9 cellular contexts compared by ENCODE assay signal in the genomic region with DNA sequence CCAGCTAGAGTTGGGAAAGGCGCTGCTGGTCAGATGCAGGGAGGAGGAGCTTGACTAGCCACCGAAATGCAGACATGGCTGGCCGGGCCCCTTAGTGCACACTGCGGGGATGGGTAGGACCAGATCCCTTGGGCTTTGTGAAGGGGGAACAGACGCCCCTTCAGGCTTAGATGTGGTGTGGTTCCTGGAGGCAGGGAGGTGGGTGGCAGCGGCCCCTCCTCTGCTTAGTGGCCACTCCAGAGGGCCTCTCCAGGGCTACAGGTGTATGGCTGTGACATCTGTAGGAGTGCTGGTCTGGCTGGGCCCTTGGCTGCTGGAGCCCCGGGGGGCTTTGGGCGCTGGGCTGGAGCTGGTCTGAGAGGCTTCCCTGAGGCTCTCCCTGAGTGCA. TPM values are rescaled to one million over a fixed set of nuclear protein-coding genes. Genes with fewer than 3 reads are reported as not detected.
DNase-seq lines count a peak whose midpoint lies in the region; ATAC-seq, FAIRE-seq and TF ChIP-seq lines count a peak whose summit lies in the region.
"Had no signal": no experiment of that assay in that cellular context is flagged by ENCODE, and none has a peak within 500 bp of the region (broad histone marks: within the 10 kb centered on the region; RNA-seq: fewer than 3 reads in every experiment).

No MANE protein-coding gene starts in this region.

- H3K4me1 ChIP-seq in DND-41 (ENCODE audit: insufficient read depth, low read length) = peaks cover 62% of the 10 kb centered on the region
- H3K4me1 ChIP-seq in HUES48 (ENCODE audit: control insufficient read depth, insufficient read depth, low read length) = peaks cover 19% of the 10 kb centered on the region
- H3K4me1 ChIP-seq in neural progenitor cell = peaks cover 24% of the 10 kb centered on the region

- ATAC-seq in DND-41 (ENCODE audit: insufficient read depth, low read depth) = peak; percentile 38
- peak in 1 of 2 donors; percentile 5 for ATAC-seq in activated naive CD4-positive, alpha-beta T cell treated with anti-CD3 and anti-CD28 coated beads, Interleukin-2, amount 50 U/mL, for 72 hours

- H3K9me3 ChIP-seq in DND-41 (ENCODE audit: insufficient read depth, low read length, severe bottlenecking) (no peaks in the 10 kb centered on the region), HUES48 (ENCODE audit: control insufficient read depth, insufficient read depth, low read length) (no peaks in the 10 kb centered on the region), neural progenitor cell (ENCODE audit: low read depth) (no peaks in the 10 kb centered on the region)
- H3K9me3 ChIP-seq: MG63 had no signal

- peaks cover 47% of the 10 kb centered on the region for H3F3A ChIP-seq in neural progenitor cell (ENCODE audit: low read depth)

- no peak for FAIRE-seq in GM19239 (lab: Jason Lieb, UNC)

- H3K4me3 Mint-ChIP-seq in neural progenitor cell = no peak overlapping the region

- H3K79me2 ChIP-seq in DND-41 (ENCODE audit: insufficient read depth, low read length) = peaks cover 69% of the 10 kb centered on the region
- no peaks in the 10 kb centered on the region for H3K79me2 ChIP-seq in neural progenitor cell (ENCODE audit: low read depth)

- peak; percentile 12 for TF ChIP-seq CTCF in DND-41 (IDR thresholded peaks at IDR 0.05; ENCODE audit: borderline replicate concordance, extremely low read depth, low read length, poor library complexity, severe bottlenecking)
- TF ChIP-seq CTCF in neural progenitor cell (IDR thresholded peaks at IDR 0.05) = no peak

- no peak overlapping the region for H2AFZ ChIP-seq in DND-41 (ENCODE audit: low read depth, low read length)
- no peak overlapping the region for H2AFZ ChIP-seq in neural progenitor cell (replicated peaks)

- H3K4me2 ChIP-seq in DND-41 (ENCODE audit: insufficient read depth, low read length) (peak overlapping the region; percentile 82), neural progenitor cell (no peak overlapping the region)

- no peaks in the 10 kb centered on the region for H3K9me3 Mint-ChIP-seq in activated naive CD4-positive, alpha-beta T cell treated with anti-CD3 and anti-CD28 coated beads, Interleukin-2, amount 50 U/mL, for 72 hours
- H3K9me3 Mint-ChIP-seq in neural progenitor cell = no peaks in the 10 kb centered on the region

- peaks cover 30% of the 10 kb centered on the region for H4K20me1 ChIP-seq in DND-41 (ENCODE audit: insufficient read depth, low read length)
- peaks cover 24% of the 10 kb centered on the region for H4K20me1 ChIP-seq in neural progenitor cell (ENCODE audit: low read depth)

- peak; percentile 88 for DNase-seq in DND-41
- no peak for DNase-seq in activated naive CD4-positive, alpha-beta T cell treated with anti-CD3 and anti-CD28 coated beads, Interleukin-2, amount 50 U/mL, for 72 hours (ENCODE audit: low spot score in 2 of 2)
- no peak for DNase-seq in neural progenitor cell (ENCODE audit: low spot score)
- DNase-seq in RKO (ENCODE audit: low spot score) = no peak
- no peak for DNase-seq in GOT3 (lab: John Stamatoyannopoulos, UW)
- DNase-seq in DMS53 (lab: John Stamatoyannopoulos, UW) = no peak
- DNase-seq in GM19239 (ENCODE audit: insufficient read length, low spot score) = no peak

- H3K9ac ChIP-seq in DND-41 (ENCODE audit: low read depth, low read length) (peak overlapping the region; percentile 99), HUES48 (ENCODE audit: low read depth, low read length) (no peak overlapping the region), neural progenitor cell (no peak overlapping the region)

- H3K27ac ChIP-seq in DND-41 (ENCODE audit: low read length) = peak overlapping the region; percentile 100
- peak overlapping the region; percentile 68 for H3K27ac ChIP-seq in HUES48 (ENCODE audit: low read depth, low read length)
- H3K27ac ChIP-seq in neural progenitor cell = peak overlapping the region; percentile 49

- H3K4me3 ChIP-seq in DND-41 (ENCODE audit: low read depth in 1 of 2, low read length in 2 of 2) = peak overlapping the region in 1 of 2 experiments; percentile 86; a peak in 2 of 4 replicates
- no peak overlapping the region for H3K4me3 ChIP-seq in HUES48 (ENCODE audit: low read depth, low read length)
- no peak overlapping the region for H3K4me3 ChIP-seq in neural progenitor cell
- H3K4me3 ChIP-seq: MG63 had no signal

- H3K27me3 Mint-ChIP-seq in neural progenitor cell (ENCODE audit: insufficient read depth, low read depth) = peaks cover 12% of the 10 kb centered on the region

- peak overlapping the region; percentile 79 to 99 for H3K27ac Mint-ChIP-seq in activated naive CD4-positive, alpha-beta T cell treated with anti-CD3 and anti-CD28 coated beads, Interleukin-2, amount 50 U/mL, for 72 hours
- H3K27ac Mint-ChIP-seq in neural progenitor cell = no peak overlapping the region

- H3K4me1 Mint-ChIP-seq in neural progenitor cell = peaks cover 23% of the 10 kb centered on the region

- peaks cover 55 to 71% of the 10 kb centered on the region in 2 donors for H3K36me3 Mint-ChIP-seq in activated naive CD4-positive, alpha-beta T cell treated with anti-CD3 and anti-CD28 coated beads, Interleukin-2, amount 50 U/mL, for 72 hours
- H3K36me3 Mint-ChIP-seq in neural progenitor cell = peaks cover 11% of the 10 kb centered on the region

- H3K36me3 ChIP-seq in DND-41 (ENCODE audit: insufficient read depth, low read length) = peaks cover 96% of the 10 kb centered on the region
- H3K36me3 ChIP-seq in HUES48 (ENCODE audit: control insufficient read depth, insufficient read depth, low read length) = peaks cover 60% of the 10 kb centered on the region
- no peaks in the 10 kb centered on the region for H3K36me3 ChIP-seq in neural progenitor cell

- no peaks in the 10 kb centered on the region for H3K27me3 ChIP-seq in DND-41 (ENCODE audit: insufficient read depth, low read length, poor library complexity)
- peaks cover 2% of the 10 kb centered on the region; the same call in 1 of the 2 replicates for H3K27me3 ChIP-seq in HUES48 (ENCODE audit: control insufficient read depth, insufficient read depth, low read length)
- H3K27me3 ChIP-seq in neural progenitor cell = peaks cover 4% of the 10 kb centered on the region
- H3K27me3 ChIP-seq: MG63 had no signal

RNA-seq across cellular contexts. Expression of a gene that starts 5.9 kb away (rescaled TPM):
- 100 to 1,000 TPM; 610 to 723 TPM for total RNA-seq in activated naive CD4-positive, alpha-beta T cell treated with anti-CD3 and anti-CD28 coated beads, Interleukin-2, amount 50 U/mL, for 72 hours
- total RNA-seq in neural progenitor cell (ENCODE audit: low replicate concordance) = 7.6 and 16.2 TPM in 2 replicates

RNA-seq across cellular contexts. Expression of a gene that starts 14.4 kb away (rescaled TPM):
- 10 to 100 TPM; 38.1 to 47.6 TPM for total RNA-seq in activated naive CD4-positive, alpha-beta T cell treated with anti-CD3 and anti-CD28 coated beads, Interleukin-2, amount 50 U/mL, for 72 hours
- 11.5 and 31.7 TPM in 2 replicates for total RNA-seq in neural progenitor cell (ENCODE audit: low replicate concordance)

RNA-seq across cellular contexts. Expression of a gene that starts 14.7 kb away (rescaled TPM):
- 10 to 100 TPM; 18.5 to 24.2 TPM for total RNA-seq in activated naive CD4-positive, alpha-beta T cell treated with anti-CD3 and anti-CD28 coated beads, Interleukin-2, amount 50 U/mL, for 72 hours
- total RNA-seq in neural progenitor cell (ENCODE audit: low replicate concordance) = 29.4 and 31.4 TPM in 2 replicates

RNA-seq across cellular contexts. Expression of a gene that starts 40.5 kb away (rescaled TPM):
- 10 to 100 TPM in 1 of 2 donors, 1 to 10 TPM in 1; 8.3 to 16.7 TPM for total RNA-seq in activated naive CD4-positive, alpha-beta T cell treated with anti-CD3 and anti-CD28 coated beads, Interleukin-2, amount 50 U/mL, for 72 hours
- total RNA-seq in neural progenitor cell (ENCODE audit: low replicate concordance) = 25.0 and 30.7 TPM in 2 replicates

Comparison
In these comparisons a context has a peak if more than half of its experiments do, and no peak if none do; other contexts are left out.
1. H3K27ac ChIP-seq: peak in every context shown above with its lines; median percentile 100 in DND-41; 68 in HUES48; 49 in neural progenitor cell.
2. RNA of a gene that starts 5.9 kb away (total RNA-seq): 610 to 723 TPM in activated naive CD4-positive, alpha-beta T cell treated with anti-CD3 and anti-CD28 coated beads, Interleukin-2, amount 50 U/mL, for 72 hours; 7.6 to 16.2 TPM in neural progenitor cell; every median in the first group is over 10 times any median in the second.